ENCODE assay signal across 8 cellular contexts in genomic region chr17:82539076-82539475, GRCh38. TPM values are rescaled to one million over a fixed set of nuclear protein-coding genes. Genes with fewer than 3 reads are reported as not detected.
DNase-seq lines count a peak whose midpoint lies in the region; ATAC-seq and TF ChIP-seq lines count a peak whose summit lies in the region.
"Not testable (repeated sequence)": the region's sequence is repeated elsewhere in the genome, so short reads cannot be mapped to it uniquely, and the experiment has no call there.

No MANE protein-coding gene starts in this region.

- CTCF ChIA-PET in CD4-positive, alpha-beta T cell (lab: Charles Lee): not testable (repeated sequence)

- H3K9me3 ChIP-seq in CD4-positive, alpha-beta T cell (ENCODE audit: control insufficient read depth, low read length); T-helper 17 cell (ENCODE audit: control insufficient read depth, low read length, poor library complexity, severe bottlenecking); mucosa of descending colon; sigmoid colon; thoracic aorta; uterus: not testable (repeated sequence)

- ATAC-seq in CD4-positive, alpha-beta T cell (ENCODE audit: poor library complexity); T-helper 17 cell; activated naive CD8-positive, alpha-beta T cell treated with anti-CD3 and anti-CD28 coated beads, Interleukin-2, amount 50 U/mL, for 24 hours; effector memory CD8-positive, alpha-beta T cell (replicated peaks); mucosa of descending colon; thoracic aorta (ENCODE audit: insufficient number of reproducible peaks, low FRiP score, low read depth): not testable (repeated sequence)

- not testable (repeated sequence) for TF ChIP-seq POLR2A in sigmoid colon (IDR thresholded peaks at IDR 0.05); uterus (IDR thresholded peaks at IDR 0.05)

- not testable (repeated sequence) for H3K4me3 ChIP-seq in mucosa of descending colon, sigmoid colon, thoracic aorta, uterus

- peaks cover 57% of the 10 kb centered on the region for H3K4me1 Mint-ChIP-seq in CD4-positive, alpha-beta T cell (ENCODE audit: low read depth)
- H3K4me1 Mint-ChIP-seq in T-helper 17 cell: peaks cover 47% of the 10 kb centered on the region
- H3K4me1 Mint-ChIP-seq in activated naive CD8-positive, alpha-beta T cell treated with anti-CD3 and anti-CD28 coated beads, Interleukin-2, amount 50 U/mL, for 24 hours: peaks cover 50% of the 10 kb centered on the region
- H3K4me1 Mint-ChIP-seq in effector memory CD8-positive, alpha-beta T cell (ENCODE audit: low read depth in 2 of 2): peaks cover 48 to 54% of the 10 kb centered on the region in 2 donors

- not testable (repeated sequence) for H3K27ac ChIP-seq in CD4-positive, alpha-beta T cell (ENCODE audit: low read depth, low read length)
- peak overlapping the region; percentile 81 to 97 (median 92) for H3K27ac ChIP-seq in sigmoid colon
- H3K27ac ChIP-seq in thoracic aorta: peak overlapping the region; percentile 75 to 92
- H3K27ac ChIP-seq in uterus: peak overlapping the region; percentile 94 to 99

- intact Hi-C loops in CD4-positive, alpha-beta T cell (cut with DNase I, micrococcal nuclease); mucosa of descending colon (cut with DNase I, micrococcal nuclease); sigmoid colon (cut with DNase I); uterus (cut with DNase I; ENCODE audit: low total_unique reads): not testable (repeated sequence)

- POLR2A ChIA-PET in CD4-positive, alpha-beta T cell (lab: Charles Lee): not testable (repeated sequence)

- not testable (repeated sequence) for DNase-seq in CD4-positive, alpha-beta T cell; T-helper 17 cell; activated naive CD8-positive, alpha-beta T cell treated with anti-CD3 and anti-CD28 coated beads, Interleukin-2, amount 50 U/mL, for 24 hours; effector memory CD8-positive, alpha-beta T cell; sigmoid colon; thoracic aorta (ENCODE audit: low spot score); uterus
- peak in 2 of 3 donors; percentile 61 to 71 for DNase-seq in mucosa of descending colon

- not testable (repeated sequence) for TF ChIP-seq EP300 in sigmoid colon (IDR thresholded peaks at IDR 0.05)

- not testable (repeated sequence) for TF ChIP-seq CTCF in CD4-positive, alpha-beta T cell (IDR thresholded peaks at IDR 0.05); mucosa of descending colon (IDR thresholded peaks at IDR 0.05); sigmoid colon (IDR thresholded peaks at IDR 0.05); thoracic aorta (IDR thresholded peaks at IDR 0.05); uterus (IDR thresholded peaks at IDR 0.05)

- H3K9me3 Mint-ChIP-seq in CD4-positive, alpha-beta T cell; activated naive CD8-positive, alpha-beta T cell treated with anti-CD3 and anti-CD28 coated beads, Interleukin-2, amount 50 U/mL, for 24 hours; effector memory CD8-positive, alpha-beta T cell: not testable (repeated sequence)

- peak overlapping the region; percentile 65 for H3K27ac Mint-ChIP-seq in CD4-positive, alpha-beta T cell
- peak overlapping the region; percentile 69 for H3K27ac Mint-ChIP-seq in T-helper 17 cell
- peak overlapping the region; percentile 26 for H3K27ac Mint-ChIP-seq in activated naive CD8-positive, alpha-beta T cell treated with anti-CD3 and anti-CD28 coated beads, Interleukin-2, amount 50 U/mL, for 24 hours
- H3K27ac Mint-ChIP-seq in effector memory CD8-positive, alpha-beta T cell: peak overlapping the region; percentile 30 to 46

- H3K4me1 ChIP-seq in mucosa of descending colon (ENCODE audit: low read depth) (peaks cover 39% of the 10 kb centered on the region), sigmoid colon (peaks cover 0 to 95% (median 93%) of the 10 kb centered on the region in 4 donors), thoracic aorta (ENCODE audit: control insufficient read depth in 1 of 2, low read depth in 2 of 2) (peaks cover 31 to 67% of the 10 kb centered on the region in 2 donors), uterus (peaks cover 9 to 21% of the 10 kb centered on the region in 2 donors)

- 40 to 78% methylated on average over 18 of the region's 18 CpGs for WGBS in sigmoid colon, 2 donors

- not testable (repeated sequence) for H3K4me3 Mint-ChIP-seq in CD4-positive, alpha-beta T cell; T-helper 17 cell; activated naive CD8-positive, alpha-beta T cell treated with anti-CD3 and anti-CD28 coated beads, Interleukin-2, amount 50 U/mL, for 24 hours; effector memory CD8-positive, alpha-beta T cell

- H3K27me3 ChIP-seq in CD4-positive, alpha-beta T cell (ENCODE audit: control insufficient read depth, insufficient read depth, low read length); sigmoid colon; thoracic aorta (replicated peaks; ENCODE audit: insufficient read depth); uterus: not testable (repeated sequence)

- H3K27me3 Mint-ChIP-seq in CD4-positive, alpha-beta T cell; T-helper 17 cell; activated naive CD8-positive, alpha-beta T cell treated with anti-CD3 and anti-CD28 coated beads, Interleukin-2, amount 50 U/mL, for 24 hours; effector memory CD8-positive, alpha-beta T cell: not testable (repeated sequence)

- H3K36me3 Mint-ChIP-seq in CD4-positive, alpha-beta T cell (ENCODE audit: low read depth); T-helper 17 cell (ENCODE audit: low read depth); activated naive CD8-positive, alpha-beta T cell treated with anti-CD3 and anti-CD28 coated beads, Interleukin-2, amount 50 U/mL, for 24 hours (ENCODE audit: low read depth); effector memory CD8-positive, alpha-beta T cell (ENCODE audit: insufficient read depth): not testable (repeated sequence)

- not testable (repeated sequence) for H3K36me3 ChIP-seq in mucosa of descending colon (ENCODE audit: low read depth); sigmoid colon; thoracic aorta; uterus

RNA-seq across cellular contexts. Expression of gene FOXK2, which starts 19.5 kb away (rescaled TPM):
- total RNA-seq in CD4-positive, alpha-beta T cell: 10 to 100 TPM; 32.5 to 33.7 TPM
- total RNA-seq in T-helper 17 cell: 10 to 100 TPM; 41.5 to 42.7 TPM
- 10 to 100 TPM; 39.7 to 62.3 (median 43.5) TPM for total RNA-seq in mucosa of descending colon
- total RNA-seq in sigmoid colon: 10 to 100 TPM; 29.3 to 56.8 (median 40.5) TPM
- 10 to 100 TPM; 10.2 to 26.2 (median 11.6) TPM for polyA plus RNA-seq in sigmoid colon
- total RNA-seq in thoracic aorta: 10 to 100 TPM; 34.8 to 85.1 TPM
- total RNA-seq in uterus: 10 to 100 TPM; 15.9 to 70.9 (median 42.7) TPM
